Comparison of ENCODE assay signal across 11 cellular contexts in genomic region chr21:45819478-45820170, GRCh38.
DNase-seq lines count a peak whose midpoint lies in the region; ATAC-seq and TF ChIP-seq lines count a peak whose summit lies in the region.
"Had no signal": no experiment of that assay in that cellular context is flagged by ENCODE, and none has a peak within 500 bp of the region (broad histone marks: within the 10 kb centered on the region; RNA-seq: fewer than 3 reads in every experiment).

No MANE protein-coding gene starts in this region.

- H3K27ac ChIP-seq in SK-N-SH (ENCODE audit: low read depth in 2 of 2, low read length in 1 of 2) (peak overlapping the region; percentile 22 to 99; a peak in 3 of 4 replicates), esophagus muscularis mucosa (replicated peaks in 1 of 4) (no peak overlapping the region)
- H3K27ac ChIP-seq: cardiac muscle cell, SJCRH30 had no signal

- no peak overlapping the region for H3K4me3 ChIP-seq in SK-N-SH (ENCODE audit: low read depth in 2 of 2, low read length in 1 of 2)
- H3K4me3 ChIP-seq in esophagus muscularis mucosa, result no peak overlapping the region
- H3K4me3 ChIP-seq: cardiac muscle cell, GM23338, SJCRH30 had no signal

- no peaks in the 10 kb centered on the region for H3K36me3 ChIP-seq in SK-N-SH (replicated peaks in 1 of 2; ENCODE audit: control insufficient read depth in 1 of 2, insufficient read depth in 2 of 2, low read length in 1 of 2)
- no peaks in the 10 kb centered on the region for H3K36me3 ChIP-seq in esophagus muscularis mucosa
- H3K36me3 ChIP-seq: cardiac muscle cell, SJCRH30 had no signal

- no peak overlapping the region for H2AFZ ChIP-seq in SK-N-SH (ENCODE audit: low read depth)
- H2AFZ ChIP-seq: GM23338 had no signal

- TF ChIP-seq POLR2A in esophagus muscularis mucosa (IDR thresholded peaks at IDR 0.05; ENCODE audit: low read depth), result no peak

- H3K27me3 ChIP-seq in SK-N-SH (ENCODE audit: insufficient read depth) (no peaks in the 10 kb centered on the region), esophagus muscularis mucosa (peaks cover 0 to 19% (median 0%) of the 10 kb centered on the region in 4 donors)
- H3K27me3 ChIP-seq: cardiac muscle cell had no signal

- POLR2A ChIA-PET in SK-N-SH (lab: Yijun Ruan, JAX), result interaction anchor here (0.9 to 2.3 kb wide), 4 partner anchors 72 to 264 kb away, joined by 3 to 18 read pairs (median 4); no protein-coding TSS in a partner anchor

- CTCF ChIA-PET in SK-N-SH (lab: Yijun Ruan, JAX), result interaction anchor here (0.6 to 4.7 kb wide), 48 partner anchors 10 to 531 kb away, joined by 3 to 127 read pairs (median 4); partner anchors contain the start of gene POFUT2

- peak overlapping the region; percentile 78 to 92 for H3K27ac Mint-ChIP-seq in natural killer cell treated with Interleukin-12 subunit alpha and Interleukin-12 subunit beta and Interleukin-15 and Interleukin-18, amount 100 ng/mL, for 72 hours
- H3K27ac Mint-ChIP-seq in natural killer cell, result no peak overlapping the region
- H3K27ac Mint-ChIP-seq: GM23338 had no signal

- H3K27me3 Mint-ChIP-seq in natural killer cell treated with Interleukin-12 subunit alpha and Interleukin-12 subunit beta and Interleukin-15 and Interleukin-18, amount 100 ng/mL, for 72 hours, result peaks cover 25% of the 10 kb centered on the region in 2 donors
- H3K27me3 Mint-ChIP-seq in natural killer cell (ENCODE audit: low read depth in 2 of 2), result peaks cover 14 to 18% of the 10 kb centered on the region in 2 donors

- no peak overlapping the region for H3K9ac ChIP-seq in SK-N-SH

- peaks cover 5 to 13% of the 10 kb centered on the region in 2 donors for H3K4me1 Mint-ChIP-seq in natural killer cell treated with Interleukin-12 subunit alpha and Interleukin-12 subunit beta and Interleukin-15 and Interleukin-18, amount 100 ng/mL, for 72 hours (ENCODE audit: low read depth in 2 of 2)
- H3K4me1 Mint-ChIP-seq in natural killer cell, result no peaks in the 10 kb centered on the region

- peak in 1 of 2 experiments; percentile 71; a peak in 1 of 4 replicates for TF ChIP-seq EP300 in SK-N-SH (IDR thresholded peaks at IDR 0.05; ENCODE audit: borderline replicate concordance in 1 of 2, low read depth in 1 of 2, low read length in 1 of 2)
- no peak for TF ChIP-seq EP300 in esophagus muscularis mucosa (IDR thresholded peaks at IDR 0.05)

- peak; percentile 8 for TF ChIP-seq RAD21 in SK-N-SH (IDR thresholded peaks at IDR 0.05; ENCODE audit: low read length)

- no peaks in the 10 kb centered on the region for H3K9me3 ChIP-seq in SK-N-SH
- H3K9me3 ChIP-seq in esophagus muscularis mucosa, result no peaks in the 10 kb centered on the region
- H3K9me3 ChIP-seq: SJCRH30 had no signal

- H3F3A ChIP-seq in SK-N-SH (replicated peaks; ENCODE audit: insufficient read depth), result peaks cover 2% of the 10 kb centered on the region

- peak overlapping the region; percentile 64 for H3K4me3 Mint-ChIP-seq in natural killer cell treated with Interleukin-12 subunit alpha and Interleukin-12 subunit beta and Interleukin-15 and Interleukin-18, amount 100 ng/mL, for 72 hours
- no peak overlapping the region for H3K4me3 Mint-ChIP-seq in natural killer cell
- H3K4me3 Mint-ChIP-seq: GM23338 had no signal

- no peak overlapping the region; the same call in 1 of the 2 replicates for H3K4me2 ChIP-seq in SK-N-SH
- H3K4me2 ChIP-seq: GM23338 had no signal

- no peaks in the 10 kb centered on the region for H3K9me3 Mint-ChIP-seq in natural killer cell treated with Interleukin-12 subunit alpha and Interleukin-12 subunit beta and Interleukin-15 and Interleukin-18, amount 100 ng/mL, for 72 hours
- H3K9me3 Mint-ChIP-seq in natural killer cell, result no peaks in the 10 kb centered on the region
- H3K9me3 Mint-ChIP-seq: GM23338 had no signal

- no peak for DNase-seq in natural killer cell treated with Interleukin-12 subunit alpha and Interleukin-12 subunit beta and Interleukin-15 and Interleukin-18, amount 100 ng/mL, for 72 hours (ENCODE audit: low spot score)
- DNase-seq in natural killer cell (no peak), SK-N-SH (peak; percentile 83), esophagus muscularis mucosa (ENCODE audit: extremely low spot score) (peak; percentile 68), ureter (ENCODE audit: low spot score) (peak; percentile 35), nucleus accumbens (lab: John Stamatoyannopoulos, UW) (no peak), T1000 (lab: John Stamatoyannopoulos, UW) (no peak)

- H4K20me1 ChIP-seq in SK-N-SH (ENCODE audit: insufficient read depth), result no peaks in the 10 kb centered on the region

- no peaks in the 10 kb centered on the region for H3K79me2 ChIP-seq in SK-N-SH (ENCODE audit: insufficient read depth)

- TF ChIP-seq CTCF in natural killer cell (IDR thresholded peaks at IDR 0.05) (no peak), SK-N-SH (IDR thresholded peaks at IDR 0.05) (no peak), esophagus muscularis mucosa (IDR thresholded peaks at IDR 0.05) (no peak)

- ATAC-seq in natural killer cell treated with Interleukin-12 subunit alpha and Interleukin-12 subunit beta and Interleukin-15 and Interleukin-18, amount 100 ng/mL, for 72 hours, result no peak
- ATAC-seq in natural killer cell (no peak), GM18858 (IDR thresholded peaks at IDR 0.05; ENCODE audit: unreplicated experiment) (no peak)

- H3K4me1 ChIP-seq in SK-N-SH (ENCODE audit: control insufficient read depth in 1 of 2, insufficient read depth in 2 of 2, low read depth in 1 of 2, low read length in 1 of 2), result peaks cover 8 to 28% of the 10 kb centered on the region in 2 experiments; a peak in 2 of 4 replicates
- H3K4me1 ChIP-seq in esophagus muscularis mucosa, result peaks cover 0 to 8% (median 3%) of the 10 kb centered on the region in 4 donors

- 66% methylated on average over 9 of the region's 18 CpGs for WGBS in SK-N-SH (ENCODE audit: low lambda C conversion rate)
- WGBS in esophagus muscularis mucosa, result 90% methylated on average over 10 of the region's 18 CpGs

- H3K9me2 ChIP-seq in SK-N-SH, result no peaks in the 10 kb centered on the region

- no peaks in the 10 kb centered on the region for H3K36me3 Mint-ChIP-seq in natural killer cell treated with Interleukin-12 subunit alpha and Interleukin-12 subunit beta and Interleukin-15 and Interleukin-18, amount 100 ng/mL, for 72 hours
- H3K36me3 Mint-ChIP-seq in natural killer cell, result no peaks in the 10 kb centered on the region

- intact Hi-C loops in natural killer cell (cut with micrococcal nuclease) (loop anchor here (1.0 to 10.0 kb wide), 2 partner anchors 265 to 341 kb away; no protein-coding TSS in a partner anchor), esophagus muscularis mucosa (cut with DNase I) (loop anchor here (2.0 to 5.0 kb wide), 3 partner anchors 222 to 347 kb away; no protein-coding TSS in a partner anchor)

TF ChIP-seq in SK-N-SH, 30 proteins besides CTCF, POLR2A, EP300 and RAD21:
- peak; percentile 11; the same call in 1 of the 2 replicates for TF ChIP-seq SMC3 (IDR thresholded peaks at IDR 0.05; ENCODE audit: low read depth, low read length)
- TF ChIP-seq SIN3A (IDR thresholded peaks at IDR 0.05; ENCODE audit: borderline replicate concordance, low read depth, low read length), result no peak
- TF ChIP-seq MXI1 (IDR thresholded peaks at IDR 0.05; ENCODE audit: low read depth, low read length), result peak; percentile 63
- no peak for TF ChIP-seq FOSL2 (IDR thresholded peaks at IDR 0.05; ENCODE audit: borderline replicate concordance, low read depth)
- peak; percentile 52; the same call in 1 of the 2 replicates for TF ChIP-seq RCOR1 (IDR thresholded peaks at IDR 0.05; ENCODE audit: low read length)
- TF ChIP-seq POLR2AphosphoS5 (IDR thresholded peaks at IDR 0.05; ENCODE audit: low read depth, low read length), result no peak
- peak; percentile 53 for TF ChIP-seq CHD2 (IDR thresholded peaks at IDR 0.05; ENCODE audit: low read length, partially characterized antibody)

Comparison
In these comparisons a context has a peak if more than half of its experiments do, and no peak if none do; other contexts are left out.
1. H3K27ac Mint-ChIP-seq: peak in natural killer cell treated with Interleukin-12 subunit alpha and Interleukin-12 subunit beta and Interleukin-15 and Interleukin-18, amount 100 ng/mL, for 72 hours (2 of 2); none in natural killer cell (0 of 2).
2. DNase-seq: peak in SK-N-SH (single experiment), esophagus muscularis mucosa (single experiment) and ureter (single experiment); none in natural killer cell treated with Interleukin-12 subunit alpha and Interleukin-12 subunit beta and Interleukin-15 and Interleukin-18, amount 100 ng/mL, for 72 hours (single experiment), natural killer cell (single experiment), nucleus accumbens (0 of 56) and T1000 (single experiment).
3. H3K27ac ChIP-seq: peak in SK-N-SH (2 of 2); none in esophagus muscularis mucosa (0 of 4).